In the genomic region with DNA sequence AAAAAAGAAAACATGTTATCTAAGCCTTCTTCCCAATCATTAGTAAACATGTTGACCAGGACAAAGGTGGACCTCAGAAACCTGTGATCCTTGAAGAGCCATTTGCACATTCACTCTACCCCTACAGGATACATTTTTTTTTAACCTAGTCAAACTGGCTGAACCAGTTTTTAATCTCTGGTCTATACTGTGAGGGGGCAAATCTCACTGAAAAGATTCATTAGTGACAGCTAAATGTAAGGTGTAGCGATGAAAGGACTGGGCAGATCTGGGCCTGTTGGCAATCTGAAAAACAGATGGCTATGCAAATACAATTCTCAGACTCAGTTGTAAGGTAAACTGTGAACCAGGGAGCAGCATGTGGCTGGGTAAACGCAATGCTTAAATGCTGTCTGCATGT, we compare ENCODE assay signal across 13 cellular contexts.
DNase-seq lines count a peak whose midpoint lies in the region; ATAC-seq, FAIRE-seq and TF ChIP-seq lines count a peak whose summit lies in the region.
"Had no signal": no experiment of that assay in that cellular context is flagged by ENCODE, and none has a peak within 500 bp of the region (broad histone marks: within the 10 kb centered on the region; RNA-seq: fewer than 3 reads in every experiment).

No MANE protein-coding gene starts in this region.

- FAIRE-seq in small intestine (lab: Jason Lieb, UNC) = no peak
- FAIRE-seq in kidney (lab: Jason Lieb, UNC) = no peak
- FAIRE-seq: endometrium had no signal

- H3K4me1 ChIP-seq in HUES48 (ENCODE audit: control insufficient read depth, insufficient read depth, low read length) = peaks cover 38% of the 10 kb centered on the region
- H3K4me1 ChIP-seq in foreskin keratinocyte = peaks cover 11% of the 10 kb centered on the region
- H3K4me1 ChIP-seq in small intestine (ENCODE audit: control insufficient read depth in 2 of 2, insufficient read depth in 1 of 2, low read depth in 1 of 2, low read length in 1 of 2) = no peaks in the 10 kb centered on the region
- no peaks in the 10 kb centered on the region for H3K4me1 ChIP-seq in kidney (ENCODE audit: control insufficient read depth in 1 of 2, insufficient read depth in 1 of 2, low read depth in 1 of 2, low read length in 2 of 2)
- H3K4me1 ChIP-seq in ovary (ENCODE audit: insufficient read depth) = no peaks in the 10 kb centered on the region
- H3K4me1 ChIP-seq: right lobe of liver had no signal

- TF ChIP-seq CTCF in foreskin keratinocyte (conservative IDR thresholded peaks at IDR 0.05) = peak; percentile 3
- no peak for TF ChIP-seq CTCF in kidney (IDR thresholded peaks at IDR 0.05; ENCODE audit: borderline replicate concordance, extremely low read depth, insufficient read depth)
- no peak for TF ChIP-seq CTCF in ovary (IDR thresholded peaks at IDR 0.05)

- H3K27ac ChIP-seq in HUES48 (ENCODE audit: low read depth, low read length) (peak overlapping the region; percentile 40), foreskin keratinocyte (no peak overlapping the region), small intestine (ENCODE audit: low read depth in 1 of 2, low read length in 1 of 2) (no peak overlapping the region), kidney (ENCODE audit: low read depth in 2 of 2, low read length in 2 of 2) (no peak overlapping the region), ovary (no peak overlapping the region)
- H3K27ac ChIP-seq: right lobe of liver had no signal

- TF ChIP-seq EP300 in ovary (IDR thresholded peaks at IDR 0.05) = no peak

- WGBS in small intestine, 3 donors = 6 to 41% (median 27%) methylated on average over 2 of the region's 2 CpGs
- WGBS in ovary, 3 donors = 78 to 91% (median 88%) methylated on average over 2 of the region's 2 CpGs

- H3K36me3 ChIP-seq in HUES48 (ENCODE audit: control insufficient read depth, insufficient read depth, low read length) (no peaks in the 10 kb centered on the region), small intestine (ENCODE audit: control insufficient read depth in 2 of 2, insufficient read depth in 2 of 2, low read length in 2 of 2) (no peaks in the 10 kb centered on the region), kidney (ENCODE audit: control insufficient read depth in 1 of 2, insufficient read depth in 2 of 2, low read length in 2 of 2) (no peaks in the 10 kb centered on the region), ovary (no peaks in the 10 kb centered on the region)
- H3K36me3 ChIP-seq: right lobe of liver had no signal

- intact Hi-C loops in kidney (cut with DNase I) (no loop called here), ovary (cut with DNase I) (no loop called here)

- DNase-seq in NCI-H2171 (lab: John Stamatoyannopoulos, UW) (peak; percentile 33), foreskin keratinocyte (peak; percentile 55 to 81), small intestine (peak; percentile 87), T-helper 9 cell (no peak), kidney (no peak), ovary (no peak)
- DNase-seq: activated CD4-positive, alpha-beta T cell treated with anti-CD3 and anti-CD28 coated beads, Interleukin-2, amount 10 ng/mL, durations not matched to agents 24 days and 14 days; CD8-positive, alpha-beta memory T cell; OCI-M1; right lobe of liver had no signal

- no peak for TF ChIP-seq POLR2A in ovary (IDR thresholded peaks at IDR 0.05)

- H3K27me3 ChIP-seq in HUES48 (ENCODE audit: control insufficient read depth, insufficient read depth, low read length) = no peaks in the 10 kb centered on the region; the same call in 1 of the 2 replicates
- no peaks in the 10 kb centered on the region for H3K27me3 ChIP-seq in foreskin keratinocyte
- no peaks in the 10 kb centered on the region for H3K27me3 ChIP-seq in small intestine (ENCODE audit: control insufficient read depth in 2 of 2, insufficient read depth in 2 of 2, low read length in 2 of 2)
- no peaks in the 10 kb centered on the region for H3K27me3 ChIP-seq in ovary
- H3K27me3 ChIP-seq: right lobe of liver had no signal

- no peak overlapping the region for H3K9ac ChIP-seq in HUES48 (ENCODE audit: low read depth, low read length)
- H3K9ac ChIP-seq in kidney (ENCODE audit: low read length in 2 of 2) = no peak overlapping the region

- H3K4me3 ChIP-seq in HUES48 (ENCODE audit: low read depth, low read length) = peak overlapping the region; percentile 4; the same call in 1 of the 2 replicates
- no peak overlapping the region for H3K4me3 ChIP-seq in small intestine (ENCODE audit: low read depth in 1 of 2, low read length in 2 of 2)
- H3K4me3 ChIP-seq in kidney (ENCODE audit: low read length in 2 of 2) = no peak overlapping the region
- H3K4me3 ChIP-seq in ovary = no peak overlapping the region
- H3K4me3 ChIP-seq: right lobe of liver had no signal

- peak; percentile 83 for ATAC-seq in foreskin keratinocyte
- ATAC-seq: activated T-helper 17 cell treated with anti-CD3 and anti-CD28 coated beads, Interleukin-2, amount 50 U/mL, for 72 hours; right lobe of liver had no signal

- H3K9me3 ChIP-seq in HUES48 (ENCODE audit: control insufficient read depth, insufficient read depth, low read length) (no peaks in the 10 kb centered on the region), small intestine (ENCODE audit: control insufficient read depth, low read depth) (no peaks in the 10 kb centered on the region), kidney (ENCODE audit: control insufficient read depth in 1 of 2, low read length in 2 of 2) (no peaks in the 10 kb centered on the region), ovary (no peaks in the 10 kb centered on the region)
- H3K9me3 ChIP-seq: right lobe of liver had no signal

Comparison
In these comparisons a context has a peak if more than half of its experiments do, and no peak if none do; other contexts are left out.
1. DNase-seq: peak in NCI-H2171 (single experiment), foreskin keratinocyte (2 of 2) and small intestine (single experiment); none in T-helper 9 cell (single experiment), kidney (single experiment) and ovary (0 of 5).